Comparison of ENCODE assay signal across 2 cellular contexts in the genomic region with DNA sequence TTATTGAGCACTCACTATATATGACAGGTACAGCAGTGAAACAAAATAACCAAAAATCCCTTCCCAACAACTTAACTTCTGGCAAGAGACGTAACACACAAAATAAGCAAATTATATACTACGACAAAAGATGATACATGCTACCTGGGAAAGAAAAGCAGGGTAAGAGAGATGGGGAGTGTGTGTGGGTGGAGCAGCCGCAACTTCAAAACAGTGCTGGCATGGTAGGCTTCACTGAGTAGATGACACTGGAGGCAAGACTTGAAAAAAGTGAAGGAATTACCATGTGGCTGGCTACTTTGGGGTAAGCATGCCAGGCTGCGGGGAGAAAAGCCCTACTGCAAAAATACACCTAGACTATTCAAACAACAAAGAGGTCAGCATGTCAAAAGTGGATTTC. TPM values are rescaled to one million over a fixed set of nuclear protein-coding genes. Genes with fewer than 3 reads are reported as not detected.
"Had no signal": no experiment of that assay in that cellular context is flagged by ENCODE, and none has a peak within 500 bp of the region (broad histone marks: within the 10 kb centered on the region; RNA-seq: fewer than 3 reads in every experiment).

No MANE protein-coding gene starts in this region.

RNA-seq across cellular contexts. Expression of a gene that starts 36.0 kb away (rescaled TPM):
- total RNA-seq: H7, HT1080 had no signal
